9 cellular contexts compared by ENCODE assay signal in genomic region chr20:15708984-15709598, GRCh38.
DNase-seq lines count a peak whose midpoint lies in the region; ATAC-seq lines count a peak whose summit lies in the region.
"Had no signal": no experiment of that assay in that cellular context is flagged by ENCODE, and none has a peak within 500 bp of the region (broad histone marks: within the 10 kb centered on the region; RNA-seq: fewer than 3 reads in every experiment).

No MANE protein-coding gene starts in this region.

- H3K4me1 Mint-ChIP-seq in stimulated activated naive B cell treated with anti-CD40 and anti-IgM and Interleukin-4, amounts not matched to agents 10 μg/mL and 1 μg/mL and 100 μg/mL, for 72 hours: peaks cover 2 to 5% of the 10 kb centered on the region in 2 donors
- H3K4me1 Mint-ChIP-seq: IgD-negative memory B cell had no signal

- peak; percentile 96 for ATAC-seq in GM19351 (IDR thresholded peaks at IDR 0.05; ENCODE audit: unreplicated experiment)
- peak in 1 of 2 donors; percentile 52 for ATAC-seq in stimulated activated naive B cell treated with anti-CD40 and anti-IgM and Interleukin-4, amounts not matched to agents 10 μg/mL and 1 μg/mL and 100 μg/mL, for 72 hours (replicated peaks)
- ATAC-seq in HG03280 (IDR thresholded peaks at IDR 0.05; ENCODE audit: unreplicated experiment): no peak

- H3K9me3 Mint-ChIP-seq in stimulated activated naive B cell treated with anti-CD40 and anti-IgM and Interleukin-4, amounts not matched to agents 10 μg/mL and 1 μg/mL and 100 μg/mL, for 72 hours: peaks cover 0 to 5% of the 10 kb centered on the region in 2 donors
- H3K9me3 Mint-ChIP-seq: IgD-negative memory B cell had no signal

- DNase-seq in CD1c-positive myeloid dendritic cell (ENCODE audit: extremely low spot score): peak; percentile 61
- peak; percentile 46 for DNase-seq in HuH-7.5 (ENCODE audit: low spot score)
- peak; percentile 79 for DNase-seq in activated CD8-positive, alpha-beta memory T cell treated with anti-CD3 and anti-CD28 coated beads, Interleukin-2, amount 50 U/mL, for 48 hours
- peak; percentile 85 for DNase-seq in iPS-NIHi7 (ENCODE audit: extremely low spot score)
- peak; percentile 35 for DNase-seq in stimulated activated naive B cell treated with anti-CD40 and anti-IgM and Interleukin-4, amounts not matched to agents 10 μg/mL and 1 μg/mL and 100 μg/mL, for 72 hours
- no peak for DNase-seq in NCI-H774 (lab: John Stamatoyannopoulos, UW)

- H3K27ac Mint-ChIP-seq in stimulated activated naive B cell treated with anti-CD40 and anti-IgM and Interleukin-4, amounts not matched to agents 10 μg/mL and 1 μg/mL and 100 μg/mL, for 72 hours: no peak overlapping the region
- H3K27ac Mint-ChIP-seq: IgD-negative memory B cell had no signal

- H3K36me3 Mint-ChIP-seq in stimulated activated naive B cell treated with anti-CD40 and anti-IgM and Interleukin-4, amounts not matched to agents 10 μg/mL and 1 μg/mL and 100 μg/mL, for 72 hours: no peaks in the 10 kb centered on the region
- H3K36me3 Mint-ChIP-seq: IgD-negative memory B cell had no signal

- H3K27me3 Mint-ChIP-seq in stimulated activated naive B cell treated with anti-CD40 and anti-IgM and Interleukin-4, amounts not matched to agents 10 μg/mL and 1 μg/mL and 100 μg/mL, for 72 hours: peaks cover 0 to 4% of the 10 kb centered on the region in 2 donors
- H3K27me3 Mint-ChIP-seq: IgD-negative memory B cell had no signal

- H3K4me3 Mint-ChIP-seq in stimulated activated naive B cell treated with anti-CD40 and anti-IgM and Interleukin-4, amounts not matched to agents 10 μg/mL and 1 μg/mL and 100 μg/mL, for 72 hours: no peak overlapping the region
- H3K4me3 Mint-ChIP-seq: IgD-negative memory B cell had no signal
